In the genomic region with DNA sequence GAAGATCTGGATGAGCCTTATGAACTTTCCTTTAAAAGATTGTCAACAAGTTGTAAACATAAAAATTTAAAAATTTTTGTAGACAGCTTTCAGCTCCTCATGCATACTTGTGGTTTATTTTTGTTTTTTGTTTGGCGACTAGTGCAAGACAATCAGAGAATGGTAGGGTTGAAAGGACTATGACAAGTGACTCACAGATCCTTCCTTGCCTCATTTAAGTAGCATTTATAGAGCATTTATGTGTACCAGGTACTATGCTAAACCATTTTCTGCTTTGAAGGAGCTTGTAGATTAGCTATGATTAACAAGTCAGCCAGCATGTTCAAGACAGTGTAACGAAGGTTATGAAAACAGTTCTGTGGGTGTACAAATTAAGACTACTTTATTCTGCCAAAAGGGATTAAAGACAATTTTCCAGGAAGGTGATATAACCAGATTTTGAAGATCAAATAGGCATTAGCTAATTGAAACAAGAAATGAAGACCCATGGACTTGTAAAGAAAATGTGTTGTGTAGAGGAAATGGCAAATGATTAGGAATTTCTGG, we compare ENCODE assay signal across 25 cellular contexts.
"Had no signal": no experiment of that assay in that cellular context is flagged by ENCODE, and none has a peak within 500 bp of the region (broad histone marks: within the 10 kb centered on the region; RNA-seq: fewer than 3 reads in every experiment).

No MANE protein-coding gene starts in this region.

- H3K4me3 ChIP-seq: ascending aorta, gastrocnemius medialis, left lung, skin epidermis, upper lobe of right lung had no signal

- H3K9me3 Mint-ChIP-seq: activated naive CD4-positive, alpha-beta T cell treated with anti-CD3 and anti-CD28 coated beads, Interleukin-2, amount 50 U/mL, for 24 hours; activated T-cell treated with anti-CD3 and anti-CD28 coated beads, Interleukin-2, amount 50 U/mL, for 24 hours; stimulated activated memory B cell treated with anti-CD40 and anti-IgM and Interleukin-4, amounts not matched to agents 10 μg/mL and 1 μg/mL and 100 μg/mL, for 72 hours had no signal

- H3K27me3 Mint-ChIP-seq: activated CD8-positive, alpha-beta memory T cell treated with anti-CD3 and anti-CD28 coated beads, Interleukin-2, amount 10 ng/mL, durations not matched to agents 7 days and 5 days; activated naive CD4-positive, alpha-beta T cell treated with anti-CD3 and anti-CD28 coated beads, Interleukin-2, amount 50 U/mL, for 24 hours; activated T-cell treated with anti-CD3 and anti-CD28 coated beads, Interleukin-2, amount 50 U/mL, for 24 hours; stimulated activated memory B cell treated with anti-CD40 and anti-IgM and Interleukin-4, amounts not matched to agents 10 μg/mL and 1 μg/mL and 100 μg/mL, for 72 hours had no signal

- FAIRE-seq: bronchial epithelial cell had no signal

- H3K4me1 ChIP-seq: ascending aorta, gastrocnemius medialis, left lung, upper lobe of right lung had no signal

- DNase-seq: activated CD4-positive, alpha-beta T cell treated with anti-CD3 and anti-CD28 coated beads for 1 hour; activated CD4-positive, alpha-beta T cell treated with anti-CD3 and anti-CD28 coated beads, Interleukin-2, amount 50 U/mL, for 48 hours; activated CD8-positive, alpha-beta memory T cell treated with anti-CD3 and anti-CD28 coated beads, Interleukin-2, amount 10 ng/mL, durations not matched to agents 7 days and 5 days; activated effector memory CD4-positive, alpha-beta T cell treated with Interleukin-2 at 50 U/mL for 16 hours; activated T-cell treated with anti-CD3 and anti-CD28 coated beads, Interleukin-2, amount 50 U/mL, for 24 hours; effector CD4-positive, alpha-beta T cell; gastrocnemius medialis; head of caudate nucleus; kidney; left lung; mammary epithelial cell; midbrain; occipital lobe; right cardiac atrium; stimulated activated CD4-positive, alpha-beta T cell treated with anti-CD3 and anti-CD28 coated beads, Interleukin-15, amount 100 ng/mL, for 24 hours; stimulated activated CD4-positive, alpha-beta T cell treated with anti-CD3 and anti-CD28 coated beads, Interleukin-4, amount 100 ng/mL, for 1 hour; SW 1271; T-helper 2 cell; upper lobe of right lung had no signal

- H3K27ac Mint-ChIP-seq: activated CD8-positive, alpha-beta memory T cell treated with anti-CD3 and anti-CD28 coated beads, Interleukin-2, amount 10 ng/mL, durations not matched to agents 7 days and 5 days; activated naive CD4-positive, alpha-beta T cell treated with anti-CD3 and anti-CD28 coated beads, Interleukin-2, amount 50 U/mL, for 24 hours; activated T-cell treated with anti-CD3 and anti-CD28 coated beads, Interleukin-2, amount 50 U/mL, for 24 hours; stimulated activated memory B cell treated with anti-CD40 and anti-IgM and Interleukin-4, amounts not matched to agents 10 μg/mL and 1 μg/mL and 100 μg/mL, for 72 hours had no signal

- H3K4me3 Mint-ChIP-seq: activated CD8-positive, alpha-beta memory T cell treated with anti-CD3 and anti-CD28 coated beads, Interleukin-2, amount 10 ng/mL, durations not matched to agents 7 days and 5 days; activated naive CD4-positive, alpha-beta T cell treated with anti-CD3 and anti-CD28 coated beads, Interleukin-2, amount 50 U/mL, for 24 hours; activated T-cell treated with anti-CD3 and anti-CD28 coated beads, Interleukin-2, amount 50 U/mL, for 24 hours; stimulated activated memory B cell treated with anti-CD40 and anti-IgM and Interleukin-4, amounts not matched to agents 10 μg/mL and 1 μg/mL and 100 μg/mL, for 72 hours had no signal

- H3K27ac ChIP-seq: ascending aorta, gastrocnemius medialis, left lung, skin epidermis, upper lobe of right lung, VCaP had no signal

- H3K27me3 ChIP-seq: ascending aorta, gastrocnemius medialis, left lung, upper lobe of right lung had no signal

- ATAC-seq: activated CD8-positive, alpha-beta memory T cell treated with anti-CD3 and anti-CD28 coated beads, Interleukin-2, amount 10 ng/mL, durations not matched to agents 7 days and 5 days; gastrocnemius medialis; left lung; right cardiac atrium; stimulated activated memory B cell treated with anti-CD40 and anti-IgM and Interleukin-4, amounts not matched to agents 10 μg/mL and 1 μg/mL and 100 μg/mL, for 72 hours; upper lobe of right lung had no signal

- H3K4me1 Mint-ChIP-seq: activated CD8-positive, alpha-beta memory T cell treated with anti-CD3 and anti-CD28 coated beads, Interleukin-2, amount 10 ng/mL, durations not matched to agents 7 days and 5 days; activated naive CD4-positive, alpha-beta T cell treated with anti-CD3 and anti-CD28 coated beads, Interleukin-2, amount 50 U/mL, for 24 hours; stimulated activated memory B cell treated with anti-CD40 and anti-IgM and Interleukin-4, amounts not matched to agents 10 μg/mL and 1 μg/mL and 100 μg/mL, for 72 hours had no signal

- H3K9me3 ChIP-seq: ascending aorta, gastrocnemius medialis, left lung, upper lobe of right lung had no signal
